In genomic region chr17:63741251-63742049, GRCh38 we compare ENCODE assay signal across 1 cellular context.
A peak's percentile ranks its signal among the peaks of the same experiment; 100 is the strongest.
TF ChIP-seq lines count a peak whose summit lies in the region.

STRADA (minus strand) TSS chr17:63741799; CDS start chr17:63728369, 13,430 bp downstream.

TF ChIP-seq in HepG2, 621 proteins besides CTCF, POLR2A, EP300 and RAD21 (continued from another document and continues in another):
- TF ChIP-seq HOXA7 (CRISPR knock-in tag; IDR thresholded peaks at IDR 0.05) (no peak), ZNF674 (CRISPR knock-in tag; IDR thresholded peaks at IDR 0.05; ENCODE audit: low read depth) (0 out of 2 replicates have a peak, but pooled peaks have one; percentile 8), BCLAF1 (IDR thresholded peaks at IDR 0.05) (no peak), FOSL2 (CRISPR knock-in tag; IDR thresholded peaks at IDR 0.05) (peak; percentile 43), MIXL1 (CRISPR knock-in tag; IDR thresholded peaks at IDR 0.05) (no peak), SP4 (CRISPR knock-in tag; IDR thresholded peaks at IDR 0.05) (peak; percentile 84), TCF7L2 (IDR thresholded peaks at IDR 0.05; ENCODE audit: low read depth, low read length) (no peak), ATRX (CRISPR knock-in tag; IDR thresholded peaks at IDR 0.05; ENCODE audit: borderline replicate concordance) (no peak), RXRA (CRISPR knock-in tag; IDR thresholded peaks at IDR 0.05) (peak; percentile 52), ZNF598 (CRISPR knock-in tag; IDR thresholded peaks at IDR 0.05; ENCODE audit: borderline replicate concordance) (peak; percentile 95; the same call in 1 of the 2 replicates), ZNF460 (CRISPR knock-in tag; IDR thresholded peaks at IDR 0.05; ENCODE audit: borderline replicate concordance) (peak; percentile 61; the same call in 1 of the 2 replicates), ZNF790 (CRISPR knock-in tag; IDR thresholded peaks at IDR 0.05; ENCODE audit: borderline replicate concordance) (peak; percentile 90; the same call in 1 of the 2 replicates), ZNF143 (CRISPR knock-in tag; IDR thresholded peaks at IDR 0.05) (peak; percentile 49), SOX5 (CRISPR knock-in tag; IDR thresholded peaks at IDR 0.05; ENCODE audit: borderline replicate concordance) (0 out of 2 replicates have a peak, but pooled peaks have one; percentile 6), ZNF3 (CRISPR knock-in tag; IDR thresholded peaks at IDR 0.05) (peak; percentile 73; the same call in 1 of the 2 replicates), GLI4 (CRISPR knock-in tag; IDR thresholded peaks at IDR 0.05; ENCODE audit: borderline replicate concordance) (peak; percentile 92), ATM (IDR thresholded peaks at IDR 0.05; ENCODE audit: borderline replicate concordance) (no peak), KDM5B (CRISPR knock-in tag; IDR thresholded peaks at IDR 0.05; ENCODE audit: borderline replicate concordance) (peak; percentile 95), SNAPC4 (CRISPR knock-in tag; IDR thresholded peaks at IDR 0.05) (peak; percentile 95), NR3C1 (CRISPR knock-in tag; IDR thresholded peaks at IDR 0.05) (no peak), ZNF572 (CRISPR knock-in tag; IDR thresholded peaks at IDR 0.05) (0 out of 2 replicates have a peak, but pooled peaks have one; percentile 52), ZNF234 (CRISPR knock-in tag; conservative IDR thresholded peaks at IDR 0.05) (peak; percentile 60; the same call in 1 of the 2 replicates), PCBP1 (IDR thresholded peaks at IDR 0.05; ENCODE audit: borderline replicate concordance, low read depth, low read length) (peak; percentile 96), ZKSCAN8 (CRISPR knock-in tag; IDR thresholded peaks at IDR 0.05; ENCODE audit: borderline replicate concordance) (no peak; the same call in 1 of the 2 replicates), KLF12 (CRISPR knock-in tag; IDR thresholded peaks at IDR 0.05; ENCODE audit: borderline replicate concordance) (peak; percentile 93), ATF4 (CRISPR knock-in tag; IDR thresholded peaks at IDR 0.05) (peak in 1 of 2 experiments; percentile 43; a peak in 2 of 4 replicates), ADNP (CRISPR knock-in tag; IDR thresholded peaks at IDR 0.05) (peak; percentile 65; the same call in 1 of the 2 replicates), TRIM22 (IDR thresholded peaks at IDR 0.05) (no peak), HOMEZ (CRISPR knock-in tag; IDR thresholded peaks at IDR 0.05; ENCODE audit: low read depth) (no peak; the same call in 1 of the 2 replicates), KAT8 (CRISPR knock-in tag; IDR thresholded peaks at IDR 0.05) (peak; percentile 81), TFDP2 (CRISPR knock-in tag; IDR thresholded peaks at IDR 0.05) (peak; percentile 99), ZNF775 (CRISPR knock-in tag; IDR thresholded peaks at IDR 0.05; ENCODE audit: borderline replicate concordance) (peak; percentile 5; the same call in 1 of the 2 replicates), U2AF1 (optimal IDR thresholded peaks at IDR 0.05; ENCODE audit: low read depth, low read length) (no peak), ZNF343 (CRISPR knock-in tag; IDR thresholded peaks at IDR 0.05) (0 out of 2 replicates have a peak, but pooled peaks have one; percentile 50), HNRNPK (IDR thresholded peaks at IDR 0.05; ENCODE audit: low read depth, low read length, poor library complexity, severe bottlenecking) (no peak), FOXC1 (CRISPR knock-in tag; IDR thresholded peaks at IDR 0.05; ENCODE audit: borderline replicate concordance) (no peak; the same call in 1 of the 2 replicates), NR2C2 (CRISPR knock-in tag; IDR thresholded peaks at IDR 0.05; ENCODE audit: borderline replicate concordance) (peak; percentile 66; the same call in 1 of the 2 replicates), KAT7 (CRISPR knock-in tag; IDR thresholded peaks at IDR 0.05; ENCODE audit: borderline replicate concordance) (peak; percentile 91; the same call in 1 of the 2 replicates), ZMYM4 (CRISPR knock-in tag; IDR thresholded peaks at IDR 0.05) (peak; percentile 63; the same call in 1 of the 2 replicates), ZNF260 (CRISPR knock-in tag; IDR thresholded peaks at IDR 0.05; ENCODE audit: borderline replicate concordance, low read depth) (no peak), ZNF30 (CRISPR knock-in tag; IDR thresholded peaks at IDR 0.05) (no peak), ELK4 (CRISPR knock-in tag; IDR thresholded peaks at IDR 0.05; ENCODE audit: borderline replicate concordance) (0 out of 2 replicates have a peak, but pooled peaks have one; percentile 2), ZBTB8A (CRISPR knock-in tag; IDR thresholded peaks at IDR 0.05; ENCODE audit: borderline replicate concordance, low read depth) (no peak), ZNF597 (CRISPR knock-in tag; IDR thresholded peaks at IDR 0.05) (no peak), PREB (CRISPR knock-in tag; IDR thresholded peaks at IDR 0.05) (no peak; the same call in 1 of the 2 replicates), ZNF552 (CRISPR knock-in tag; IDR thresholded peaks at IDR 0.05; ENCODE audit: borderline replicate concordance) (peak; percentile 38; the same call in 1 of the 2 replicates), ZNF672 (CRISPR knock-in tag; IDR thresholded peaks at IDR 0.05) (no peak)
